1 cellular context compared by ENCODE assay signal in genomic region chr4:76804060-76804459, GRCh38.
TF ChIP-seq lines count a peak whose summit lies in the region.

No MANE protein-coding gene starts in this region.

TF ChIP-seq in endothelial cell of umbilical vein, 7 proteins besides CTCF, POLR2A, EP300 and RAD21:
- no peak for TF ChIP-seq GATA2 (IDR thresholded peaks at IDR 0.05; ENCODE audit: insufficient read depth, insufficient read length, low read depth, low read length)
- no peak for TF ChIP-seq MAX (IDR thresholded peaks at IDR 0.05; ENCODE audit: insufficient read depth, insufficient read length)
- TF ChIP-seq POLR2AphosphoS5 (IDR thresholded peaks at IDR 0.05; ENCODE audit: insufficient read depth, low read depth, low read length): no peak
- no peak for TF ChIP-seq FOS (IDR thresholded peaks at IDR 0.05; ENCODE audit: borderline replicate concordance, insufficient read depth, low read length)
- TF ChIP-seq MYC (IDR thresholded peaks at IDR 0.05; ENCODE audit: low read depth, low read length): no peak
- TF ChIP-seq EZH2 (IDR thresholded peaks at IDR 0.05; ENCODE audit: borderline replicate concordance, low read depth, low read length, severe bottlenecking): no peak
- no peak for TF ChIP-seq JUN (IDR thresholded peaks at IDR 0.05; ENCODE audit: borderline replicate concordance, insufficient read depth, insufficient read length, low read depth)
